In genomic region chr12:30859226-30859625, GRCh38 we compare ENCODE assay signal across 20 cellular contexts.
DNase-seq lines count a peak whose midpoint lies in the region; ATAC-seq, FAIRE-seq and TF ChIP-seq lines count a peak whose summit lies in the region.
"Had no signal": no experiment of that assay in that cellular context is flagged by ENCODE, and none has a peak within 500 bp of the region (broad histone marks: within the 10 kb centered on the region; RNA-seq: fewer than 3 reads in every experiment).

No MANE protein-coding gene starts in this region.

- H3K4me3 Mint-ChIP-seq in stimulated activated effector memory CD8-positive, alpha-beta T cell treated with anti-CD3 and anti-CD28 coated beads, Interleukin-12 subunit alpha, Interleukin-12 subunit beta, amount 100 ng/mL, for 72 hours, result no peak overlapping the region
- H3K4me3 Mint-ChIP-seq: CD14-positive monocyte; CD4-positive, alpha-beta memory T cell; IgD-negative memory B cell had no signal

- BruUV-seq in IMR-90 (replicated peaks; lab: Mats Ljungman, UMichigan), result no TSS peak

- H3K36me3 ChIP-seq in heart right ventricle, result no peaks in the 10 kb centered on the region
- no peaks in the 10 kb centered on the region for H3K36me3 ChIP-seq in IMR-90 (ENCODE audit: control insufficient read depth, insufficient read depth, low read length)
- no peaks in the 10 kb centered on the region for H3K36me3 ChIP-seq in osteoblast (ENCODE audit: insufficient read depth, low read length)
- H3K36me3 ChIP-seq: BLaER1 had no signal

- H2BK20ac ChIP-seq in IMR-90 (ENCODE audit: low read depth, low read length), result no peak overlapping the region

- H2AK9ac ChIP-seq in IMR-90 (replicated peaks; ENCODE audit: low read depth, low read length, poor library complexity), result peak overlapping the region; percentile 9

- H4K5ac ChIP-seq in IMR-90 (ENCODE audit: low read depth, low read length), result no peak overlapping the region

- no peak overlapping the region for H3K18ac ChIP-seq in IMR-90 (ENCODE audit: low read depth, low read length)

- TF ChIP-seq RAD21 in A549 (conservative IDR thresholded peaks at IDR 0.05 in 1 of 2, IDR thresholded peaks at IDR 0.05 in 1 of 2) (no peak), IMR-90 (IDR thresholded peaks at IDR 0.05; ENCODE audit: low read length) (no peak)

- H3K4ac ChIP-seq in IMR-90 (ENCODE audit: low read depth, low read length), result no peak overlapping the region

- no peak overlapping the region for H4K91ac ChIP-seq in IMR-90 (ENCODE audit: insufficient read depth, low read depth, low read length)

- H4K8ac ChIP-seq in IMR-90 (ENCODE audit: low read depth in 2 of 2, low read length in 2 of 2), result no peak overlapping the region

- H2AK5ac ChIP-seq in IMR-90 (ENCODE audit: low read depth, low read length), result no peak overlapping the region

- H3K4me1 Mint-ChIP-seq in stimulated activated effector memory CD8-positive, alpha-beta T cell treated with anti-CD3 and anti-CD28 coated beads, Interleukin-12 subunit alpha, Interleukin-12 subunit beta, amount 100 ng/mL, for 72 hours, result no peaks in the 10 kb centered on the region
- H3K4me1 Mint-ChIP-seq: CD14-positive monocyte; CD4-positive, alpha-beta memory T cell had no signal

- H3K27ac Mint-ChIP-seq in stimulated activated effector memory CD8-positive, alpha-beta T cell treated with anti-CD3 and anti-CD28 coated beads, Interleukin-12 subunit alpha, Interleukin-12 subunit beta, amount 100 ng/mL, for 72 hours, result no peak overlapping the region
- H3K27ac Mint-ChIP-seq: CD4-positive, alpha-beta memory T cell had no signal

- H3K27me3 ChIP-seq in heart right ventricle (no peaks in the 10 kb centered on the region), IMR-90 (ENCODE audit: control insufficient read depth, insufficient read depth, low read length) (peaks cover 7% of the 10 kb centered on the region; the same call in 1 of the 2 replicates), osteoblast (ENCODE audit: insufficient read depth, low read length) (peaks cover 8% of the 10 kb centered on the region)
- H3K27me3 ChIP-seq: BLaER1 had no signal

- WGBS in heart right ventricle, 2 donors, result 93 to 98% methylated on average over 2 of the region's 2 CpGs
- 89% methylated on average over 2 of the region's 2 CpGs for WGBS in A549 (ENCODE audit: missing lambda C conversion rate)
- 100% methylated on average over 1 of the region's 2 CpGs; no CpG with 5 or more reads in 1 of the 2 experiments for WGBS in IMR-90 (ENCODE audit: extremely low coverage in 2 of 2, insufficient read length in 1 of 2), 2 experiments

- no peak overlapping the region for H3K9ac ChIP-seq in IMR-90 (ENCODE audit: low read depth, low read length)
- H3K9ac ChIP-seq: BLaER1 had no signal

- H2BK5ac ChIP-seq in IMR-90 (ENCODE audit: low read depth, low read length, poor library complexity, severe bottlenecking), result no peak overlapping the region

- no peak for TF ChIP-seq EP300 in A549 (IDR thresholded peaks at IDR 0.05)

- no peaks in the 10 kb centered on the region for H3K9me1 ChIP-seq in IMR-90 (ENCODE audit: insufficient read depth, low read length)

- TF ChIP-seq CTCF in heart right ventricle (IDR thresholded peaks at IDR 0.05), result no peak
- no peak for TF ChIP-seq CTCF in A549 (IDR thresholded peaks at IDR 0.05)
- no peak for TF ChIP-seq CTCF in IMR-90 (conservative IDR thresholded peaks at IDR 0.05; ENCODE audit: low read depth, low read length)
- no peak for TF ChIP-seq CTCF in osteoblast (IDR thresholded peaks at IDR 0.05; ENCODE audit: extremely low read depth, low read depth, low read length)

- CTCF ChIA-PET in A549 (lab: Yijun Ruan, JAX), result interaction anchor here (0.7 to 2.3 kb wide), 5 partner anchors 8 to 373 kb away, joined by 3 to 13 read pairs (median 4); no protein-coding TSS in a partner anchor
- CTCF ChIA-PET in IMR-90 (lab: Yijun Ruan, JAX), result interaction anchor here (0.8 kb wide), 1 partner anchor 576 kb away, joined by 3 read pairs; no protein-coding TSS in a partner anchor

- no peak overlapping the region for H3K27ac ChIP-seq in heart right ventricle
- H3K27ac ChIP-seq in A549, result no peak overlapping the region
- H3K27ac ChIP-seq in IMR-90 (ENCODE audit: insufficient read depth, low read length), result no peak overlapping the region
- H3K27ac ChIP-seq in osteoblast (ENCODE audit: low read depth, low read length), result no peak overlapping the region
- H3K27ac ChIP-seq: 22Rv1, BLaER1 had no signal

- no peak overlapping the region for H3K56ac ChIP-seq in IMR-90 (ENCODE audit: extremely low read depth, insufficient read depth, low read length)

- peaks cover 0 to 8% (median 0%) of the 10 kb centered on the region in 11 donors for H3K9me3 ChIP-seq in heart right ventricle
- H3K9me3 ChIP-seq in A549, result no peaks in the 10 kb centered on the region
- H3K9me3 ChIP-seq in IMR-90 (ENCODE audit: control insufficient read depth, insufficient read depth, low read length), result no peaks in the 10 kb centered on the region
- no peaks in the 10 kb centered on the region for H3K9me3 ChIP-seq in osteoblast (ENCODE audit: low read depth, low read length)
- H3K9me3 ChIP-seq: BLaER1 had no signal

- intact Hi-C loops in cardiac septum (cut with DNase I), result no loop called here
- intact Hi-C loops in heart right ventricle (cut with DNase I), result loop anchor here in 2 of 10 donors (10.0 kb wide), 3 partner anchors 196 to 416 kb away; no protein-coding TSS in a partner anchor
- intact Hi-C loops in IMR-90 (cut with micrococcal nuclease), result no loop called here

- TF ChIP-seq POLR2A in A549 (IDR thresholded peaks at IDR 0.05; ENCODE audit: low read length) (0 out of 2 replicates have a peak, but pooled peaks have one; percentile 11), IMR-90 (IDR thresholded peaks at IDR 0.05; ENCODE audit: low read depth, low read length) (no peak)

- no peak overlapping the region for H3K23ac ChIP-seq in IMR-90 (ENCODE audit: low read depth, low read length)

- ATAC-seq in heart right ventricle, result no peak
- ATAC-seq in A549, result no peak
- no peak for ATAC-seq in IMR-90 (ENCODE audit: low read depth)
- peak; percentile 50 for ATAC-seq in stimulated activated effector memory CD8-positive, alpha-beta T cell treated with anti-CD3 and anti-CD28 coated beads, Interleukin-12 subunit alpha, Interleukin-12 subunit beta, amount 100 ng/mL, for 72 hours

- H2AFZ ChIP-seq in IMR-90 (replicated peaks; ENCODE audit: low read length, poor library complexity), result no peak overlapping the region
- no peak overlapping the region for H2AFZ ChIP-seq in osteoblast (ENCODE audit: low read length)

- H3K9me3 Mint-ChIP-seq in stimulated activated effector memory CD8-positive, alpha-beta T cell treated with anti-CD3 and anti-CD28 coated beads, Interleukin-12 subunit alpha, Interleukin-12 subunit beta, amount 100 ng/mL, for 72 hours, result no peaks in the 10 kb centered on the region
- H3K9me3 Mint-ChIP-seq: CD14-positive monocyte; CD4-positive, alpha-beta memory T cell; IgD-negative memory B cell had no signal

- H3K4me1 ChIP-seq in heart right ventricle, result peaks cover 0 to 8% (median 0%) of the 10 kb centered on the region in 9 donors
- H3K4me1 ChIP-seq in A549, result no peaks in the 10 kb centered on the region
- no peaks in the 10 kb centered on the region for H3K4me1 ChIP-seq in IMR-90 (ENCODE audit: control insufficient read depth, insufficient read depth, low read length)
- H3K4me1 ChIP-seq in osteoblast (ENCODE audit: insufficient read depth, low read length), result peaks cover 5% of the 10 kb centered on the region
- H3K4me1 ChIP-seq: BLaER1 had no signal

- in situ Hi-C loops in IMR-90 (cut with MboI; ENCODE audit: low sequenced_read_pairs), result no loop called here

- no peaks in the 10 kb centered on the region for H4K20me1 ChIP-seq in IMR-90 (ENCODE audit: insufficient read depth, low read length)
- no peaks in the 10 kb centered on the region for H4K20me1 ChIP-seq in osteoblast (ENCODE audit: insufficient read depth, low read length)
- H4K20me1 ChIP-seq: BLaER1 had no signal

- no peaks in the 10 kb centered on the region for H3K79me2 ChIP-seq in osteoblast (ENCODE audit: insufficient read depth, low read length)

- no peaks in the 10 kb centered on the region for H3K79me1 ChIP-seq in IMR-90 (ENCODE audit: low read depth in 1 of 2, low read length in 2 of 2)

- no peaks in the 10 kb centered on the region for H3K36me3 Mint-ChIP-seq in stimulated activated effector memory CD8-positive, alpha-beta T cell treated with anti-CD3 and anti-CD28 coated beads, Interleukin-12 subunit alpha, Interleukin-12 subunit beta, amount 100 ng/mL, for 72 hours
- H3K36me3 Mint-ChIP-seq: CD14-positive monocyte; CD4-positive, alpha-beta memory T cell; IgD-negative memory B cell had no signal

- H2BK15ac ChIP-seq in IMR-90 (ENCODE audit: low read depth, low read length), result no peak overlapping the region

- DNase-seq in cardiac septum (ENCODE audit: low spot score) (peak; percentile 33), heart right ventricle (no peak), A549 (ENCODE audit: low read depth in 1 of 2, low spot score in 1 of 2) (no peak), IMR-90 (no peak), osteoblast (ENCODE audit: insufficient read length, low spot score, missing footprints) (no peak), GF-D8 (lab: John Stamatoyannopoulos, UW) (no peak)
- no peak for DNase-seq in stimulated activated effector memory CD8-positive, alpha-beta T cell treated with anti-CD3 and anti-CD28 coated beads, Interleukin-12 subunit alpha, Interleukin-12 subunit beta, amount 100 ng/mL, for 72 hours (ENCODE audit: low spot score in 2 of 2)
- DNase-seq: CD4-positive, alpha-beta memory T cell; DMS153; DND-41; EL; GOT3; H7; KBM-7 had no signal

- H3K14ac ChIP-seq in IMR-90 (replicated peaks; ENCODE audit: low read depth, low read length), result no peak overlapping the region

- no peak overlapping the region for H2BK120ac ChIP-seq in IMR-90 (ENCODE audit: low read depth, low read length)

- POLR2A ChIA-PET in A549 (lab: Yijun Ruan, JAX) (no interaction called here), IMR-90 (lab: Charles Lee; ENCODE audit: unreplicated experiment) (interaction anchor here (0.6 kb wide), 1 partner anchor 23 kb away, joined by 5 read pairs; no protein-coding TSS in a partner anchor)

- dilution Hi-C loops in IMR-90 (cut with HindIII; ENCODE audit: low sequenced_read_pairs, unreplicated experiment), result no loop called here

- no peak for FAIRE-seq in A549 (lab: Jason Lieb, UNC)
- FAIRE-seq: GM12891, HTR-8/SVneo had no signal

- H3K4me3 ChIP-seq in heart right ventricle, result no peak overlapping the region
- H3K4me3 ChIP-seq in A549, result no peak overlapping the region
- no peak overlapping the region for H3K4me3 ChIP-seq in IMR-90 (ENCODE audit: insufficient read depth, low read depth, low read length)
- H3K4me3 ChIP-seq in osteoblast (ENCODE audit: insufficient read depth, low read length), result no peak overlapping the region
- H3K4me3 ChIP-seq: BLaER1 had no signal

- no peak overlapping the region for H3K4me2 ChIP-seq in A549
- H3K4me2 ChIP-seq in IMR-90 (ENCODE audit: low read depth, low read length), result no peak overlapping the region
- H3K4me2 ChIP-seq in osteoblast (ENCODE audit: insufficient read depth, low read length), result no peak overlapping the region
- H3K4me2 ChIP-seq: BLaER1 had no signal

TF ChIP-seq in IMR-90, 13 proteins besides CTCF, POLR2A, EP300 and RAD21 (continues in another document):
- no peak for TF ChIP-seq BHLHE40 (IDR thresholded peaks at IDR 0.05; ENCODE audit: low read depth, low read length)
- TF ChIP-seq CHD1 (IDR thresholded peaks at IDR 0.05; ENCODE audit: low read depth, low read length), result no peak
- no peak for TF ChIP-seq MAZ (IDR thresholded peaks at IDR 0.05; ENCODE audit: borderline replicate concordance, low read depth, low read length)
- TF ChIP-seq RCOR1 (IDR thresholded peaks at IDR 0.05; ENCODE audit: insufficient replicate concordance, low read length), result no peak
